ENCODE assay signal across 8 cellular contexts in genomic region chr20:64131406-64131805, GRCh38. TPM values are rescaled to one million over a fixed set of nuclear protein-coding genes. Genes with fewer than 3 reads are reported as not detected.
DNase-seq lines count a peak whose midpoint lies in the region; ATAC-seq and TF ChIP-seq lines count a peak whose summit lies in the region.

No MANE protein-coding gene starts in this region.

- TF ChIP-seq CTCF in left lung (IDR thresholded peaks at IDR 0.05), result no peak

- no peaks in the 10 kb centered on the region for H3K9me3 ChIP-seq in left lung

- intact Hi-C loops in left lung (cut with DNase I), result no loop called here

- H3K27ac ChIP-seq in left lung, result no peak overlapping the region

- H3K27ac Mint-ChIP-seq in T-helper 2 cell treated with Interferon-gamma antibody and Interleukin-4, amounts not matched to agents 5 μg/mL and 100 μg/mL, for 36 hours, result no peak overlapping the region

- no peaks in the 10 kb centered on the region for H3K36me3 ChIP-seq in left lung

- H3K4me3 ChIP-seq in left lung, result no peak overlapping the region

- H3K4me1 ChIP-seq in left lung, result no peaks in the 10 kb centered on the region

- DNase-seq in EH (ENCODE audit: low read depth), result peak; percentile 34
- DNase-seq in HT-29 (ENCODE audit: low spot score), result peak; percentile 83
- DNase-seq in UCSD-AML1 (lab: John Stamatoyannopoulos, UW; ENCODE audit: unreplicated experiment), result peak; percentile 34
- peak; percentile 16 to 20 for DNase-seq in left lung
- DNase-seq in stimulated activated CD4-positive, alpha-beta T cell treated with anti-CD3 and anti-CD28 coated beads, Interleukin-12 subunit alpha, Interleukin-12 subunit beta, amount 100 ng/mL, for 4 hours, result no peak
- DNase-seq in T-helper 2 cell treated with Interferon-gamma antibody and Interleukin-4, amounts not matched to agents 5 μg/mL and 100 μg/mL, for 36 hours (ENCODE audit: low spot score), result no peak
- no peak for DNase-seq in NCI-H510A treated with DMSO at 0.1 percent for 48 hours (lab: John Stamatoyannopoulos, UW)
- no peak for DNase-seq in islet precursor cell

- H3K4me1 Mint-ChIP-seq in T-helper 2 cell treated with Interferon-gamma antibody and Interleukin-4, amounts not matched to agents 5 μg/mL and 100 μg/mL, for 36 hours (ENCODE audit: low read depth), result no peaks in the 10 kb centered on the region

- H3K27me3 Mint-ChIP-seq in T-helper 2 cell treated with Interferon-gamma antibody and Interleukin-4, amounts not matched to agents 5 μg/mL and 100 μg/mL, for 36 hours (ENCODE audit: low read depth), result peaks cover 8% of the 10 kb centered on the region

- ATAC-seq in left lung, result no peak

- no peaks in the 10 kb centered on the region for H3K9me3 Mint-ChIP-seq in T-helper 2 cell treated with Interferon-gamma antibody and Interleukin-4, amounts not matched to agents 5 μg/mL and 100 μg/mL, for 36 hours

- no peaks in the 10 kb centered on the region for H3K36me3 Mint-ChIP-seq in T-helper 2 cell treated with Interferon-gamma antibody and Interleukin-4, amounts not matched to agents 5 μg/mL and 100 μg/mL, for 36 hours (ENCODE audit: low read depth)

- no peak overlapping the region for H3K4me3 Mint-ChIP-seq in T-helper 2 cell treated with Interferon-gamma antibody and Interleukin-4, amounts not matched to agents 5 μg/mL and 100 μg/mL, for 36 hours

- peaks cover 0 to 25% of the 10 kb centered on the region in 2 donors for H3K27me3 ChIP-seq in left lung

RNA-seq across cellular contexts. Expression of gene NPBWR2, which starts 24.0 kb away (rescaled TPM):
- not detected in 2 replicates for total RNA-seq in HT-29 (2014; rRNA removed; shearing (Covaris generic))
- not detected for total RNA-seq in left lung

RNA-seq across cellular contexts. Expression of gene MYT1, which starts 32.8 kb away (rescaled TPM):
- total RNA-seq in HT-29 (2014; rRNA removed; shearing (Covaris generic)), result 2.8 and 5.8 TPM in 2 replicates
- not detected for total RNA-seq in left lung

RNA-seq across cellular contexts. Expression of gene LKAAEAR1, which starts 47.2 kb away (rescaled TPM):
- total RNA-seq in HT-29 (2014; rRNA removed; shearing (Covaris generic)), result not detected in 2 replicates
- under 1 TPM in 1 of 2 donors, not detected in 1; 0.45 TPM for total RNA-seq in left lung

RNA-seq across cellular contexts. Expression of gene OPRL1, which starts 51.5 kb away (rescaled TPM):
- 1.2 and 1.5 TPM in 2 replicates for total RNA-seq in HT-29 (2014; rRNA removed; shearing (Covaris generic))
- total RNA-seq in left lung, result 1 to 10 TPM; 1.8 to 2.0 TPM

RNA-seq across cellular contexts. Expression of gene RGS19, which starts 52.1 kb away (rescaled TPM):
- 89.2 and 99.8 TPM in 2 replicates for total RNA-seq in HT-29 (2014; rRNA removed; shearing (Covaris generic))
- 10 to 100 TPM; 23.4 to 63.9 TPM for total RNA-seq in left lung

Comparison
In these comparisons a context has a peak if more than half of its experiments do, and no peak if none do; other contexts are left out.
1. DNase-seq: peak in EH (single experiment), HT-29 (single experiment), UCSD-AML1 (single experiment) and left lung (2 of 2); none in stimulated activated CD4-positive, alpha-beta T cell treated with anti-CD3 and anti-CD28 coated beads, Interleukin-12 subunit alpha, Interleukin-12 subunit beta, amount 100 ng/mL, for 4 hours (single experiment), T-helper 2 cell treated with Interferon-gamma antibody and Interleukin-4, amounts not matched to agents 5 μg/mL and 100 μg/mL, for 36 hours (single experiment), NCI-H510A treated with DMSO at 0.1 percent for 48 hours (single experiment) and islet precursor cell (single experiment).